Comparison of ENCODE assay signal across 11 cellular contexts in the genomic region with DNA sequence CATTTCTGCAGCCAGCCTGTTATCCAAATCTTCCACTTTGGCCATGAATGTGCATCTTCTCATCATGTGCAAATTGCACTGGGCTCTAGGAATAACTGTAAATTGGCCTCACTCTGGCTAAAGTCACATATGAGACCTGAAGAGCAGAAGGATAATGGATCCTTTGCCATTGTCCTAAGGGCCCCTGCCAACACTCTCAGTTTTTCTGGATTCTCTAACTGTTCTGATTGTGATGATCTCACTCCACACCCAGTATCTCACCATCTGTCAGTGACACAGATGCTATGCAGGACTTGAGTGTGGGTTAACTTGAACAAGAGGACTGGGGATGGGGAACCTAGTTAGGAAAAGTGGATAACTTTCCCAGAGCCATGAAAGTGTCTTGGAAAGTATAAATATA.
A peak's percentile ranks its signal among the peaks of the same experiment; 100 is the strongest.
DNase-seq lines count a peak whose midpoint lies in the region.
"Had no signal": no experiment of that assay in that cellular context is flagged by ENCODE, and none has a peak within 500 bp of the region (broad histone marks: within the 10 kb centered on the region; RNA-seq: fewer than 3 reads in every experiment).

No MANE protein-coding gene starts in this region.

- DNase-seq in Ammon's horn (ENCODE audit: low spot score) (peak; percentile 39), DMS53 treated with DMSO at 0.1 percent for 48 hours (lab: John Stamatoyannopoulos, UW; ENCODE audit: unreplicated experiment) (peak; percentile 16), NCI-H446 treated with DMSO at 0.1 percent for 48 hours (lab: John Stamatoyannopoulos, UW) (peak; percentile 66), inferior parietal cortex (ENCODE audit: extremely low spot score) (peak; percentile 22), amniotic stem cell (lab: John Stamatoyannopoulos, UW) (no peak), NCI-H748 (lab: John Stamatoyannopoulos, UW; ENCODE audit: unreplicated experiment) (no peak), HPDE6-E6E7 (ENCODE audit: extremely low spot score) (no peak)
- DNase-seq: ACHN; CD4-positive, alpha-beta T cell; HCEC 1CT; HFFc6 had no signal

Comparison
In these comparisons a context has a peak if more than half of its experiments do, and no peak if none do; other contexts are left out.
1. DNase-seq: peak in Ammon's horn (single experiment), DMS53 treated with DMSO at 0.1 percent for 48 hours (single experiment), NCI-H446 treated with DMSO at 0.1 percent for 48 hours (single experiment) and inferior parietal cortex (single experiment); none in amniotic stem cell (single experiment), NCI-H748 (single experiment) and HPDE6-E6E7 (single experiment).